13 cellular contexts compared by ENCODE assay signal in the genomic region with DNA sequence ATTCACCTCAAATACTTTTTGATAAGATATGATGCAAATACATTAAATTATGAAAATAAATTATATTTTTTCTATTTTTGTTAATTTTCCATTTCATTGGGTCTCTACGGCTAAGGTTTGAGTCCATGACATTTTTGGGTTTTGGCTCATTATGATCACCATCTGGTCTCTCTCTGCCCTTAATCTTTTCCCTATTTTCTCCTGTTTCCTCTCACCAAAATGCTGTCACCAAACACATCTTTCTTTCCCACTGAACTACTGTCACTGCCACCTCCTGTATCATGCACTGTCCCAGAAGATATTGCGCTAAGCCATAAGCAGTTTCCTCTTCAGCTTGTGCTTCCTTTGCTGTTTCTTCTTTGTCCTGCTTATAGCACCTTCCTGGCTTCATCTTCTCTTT.
"Had no signal": no experiment of that assay in that cellular context is flagged by ENCODE, and none has a peak within 500 bp of the region (broad histone marks: within the 10 kb centered on the region; RNA-seq: fewer than 3 reads in every experiment).

No MANE protein-coding gene starts in this region.

- H3K27me3 Mint-ChIP-seq: activated naive CD8-positive, alpha-beta T cell; progenitor cell of endocrine pancreas had no signal

- H3K27ac ChIP-seq: epithelial cell of prostate, foreskin keratinocyte had no signal

- H3K27ac Mint-ChIP-seq: activated naive CD8-positive, alpha-beta T cell; progenitor cell of endocrine pancreas had no signal

- DNase-seq: activated CD4-positive, alpha-beta T cell treated with anti-CD3 and anti-CD28 coated beads, Interleukin-2, amount 50 U/mL, for 4 hours; activated gamma-delta T cell; foreskin keratinocyte; hippocampal formation; left cardiac atrium; stimulated activated CD4-positive, alpha-beta T cell treated with anti-CD3 and anti-CD28 coated beads, Interleukin-12 subunit alpha, Interleukin-12 subunit beta, amount 100 ng/mL, for 4 hours; stimulated activated CD4-positive, alpha-beta T cell treated with anti-CD3 and anti-CD28 coated beads, Interleukin-1b, Interleukin-23, amount 100 ng/mL, for 48 hours; stimulated activated CD8-positive, alpha-beta memory T cell treated with anti-CD3 and anti-CD28 coated beads, Interleukin-4, amount 100 ng/mL, for 48 hours; stimulated activated naive CD4-positive, alpha-beta T cell had no signal

- H3K4me3 Mint-ChIP-seq: activated naive CD8-positive, alpha-beta T cell; nephron had no signal

- ATAC-seq: foreskin keratinocyte, left cardiac atrium had no signal
